In the genomic region with DNA sequence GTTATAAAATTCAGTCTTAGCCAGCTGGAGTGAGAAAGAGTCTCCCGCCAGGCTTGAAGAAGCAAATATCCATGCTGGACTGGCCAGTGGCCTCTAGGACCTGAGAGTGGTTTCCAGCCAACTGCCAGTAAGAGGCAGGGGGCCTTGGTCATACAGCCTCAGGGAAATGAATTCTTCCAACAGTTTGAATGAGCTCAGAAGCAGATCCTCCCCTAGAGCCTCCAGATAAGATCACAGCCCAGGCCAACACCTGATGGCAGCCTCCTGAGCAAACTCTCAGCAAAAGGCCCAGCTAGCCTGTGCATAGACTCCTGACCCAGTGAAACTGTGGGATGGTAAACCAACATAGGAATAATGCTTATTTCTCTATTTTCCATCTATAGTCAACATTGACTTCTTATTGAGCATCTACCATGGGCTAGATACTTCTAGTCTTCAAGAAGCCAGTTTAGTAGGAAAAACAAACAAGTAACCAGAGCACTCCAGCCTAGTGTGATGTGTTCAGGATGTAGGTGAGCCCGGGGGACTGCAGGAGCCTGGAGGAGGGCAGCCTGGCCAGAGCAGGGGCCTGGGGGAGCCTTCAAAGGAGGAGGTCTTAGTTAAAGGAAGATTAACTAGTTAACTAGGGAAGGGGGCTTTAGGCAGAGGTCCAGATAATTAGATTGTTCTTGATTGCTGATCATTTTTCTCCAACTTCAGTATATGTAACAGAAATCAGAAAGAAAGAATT, we compare ENCODE assay signal across 22 cellular contexts.
A peak's percentile ranks its signal among the peaks of the same experiment; 100 is the strongest.
DNase-seq lines count a peak whose midpoint lies in the region; ATAC-seq and TF ChIP-seq lines count a peak whose summit lies in the region.
"Had no signal": no experiment of that assay in that cellular context is flagged by ENCODE, and none has a peak within 500 bp of the region (broad histone marks: within the 10 kb centered on the region; RNA-seq: fewer than 3 reads in every experiment).

No MANE protein-coding gene starts in this region.

- peaks cover 9 to 27% of the 10 kb centered on the region in 2 donors for H3K36me3 Mint-ChIP-seq in activated T-cell treated with anti-CD3 and anti-CD28 coated beads, Interleukin-2, amount 50 U/mL, for 72 hours (ENCODE audit: insufficient read depth in 2 of 2)
- peaks cover 6% of the 10 kb centered on the region for H3K36me3 Mint-ChIP-seq in stimulated activated memory B cell treated with anti-CD40 and anti-IgM and Interleukin-4, amounts not matched to agents 10 μg/mL and 1 μg/mL and 100 μg/mL, for 72 hours
- H3K36me3 Mint-ChIP-seq: type B pancreatic cell had no signal

- peak overlapping the region; percentile 35 for H3K27ac ChIP-seq in effector memory CD4-positive, alpha-beta T cell (ENCODE audit: insufficient read depth, low read length, poor library complexity, severe bottlenecking)
- H3K27ac ChIP-seq in tibial nerve = no peak overlapping the region
- H3K27ac ChIP-seq: psoas muscle had no signal

- no peaks in the 10 kb centered on the region for H3K36me3 ChIP-seq in effector memory CD4-positive, alpha-beta T cell (ENCODE audit: control insufficient read depth, insufficient read depth, low read length)
- no peaks in the 10 kb centered on the region for H3K36me3 ChIP-seq in tibial nerve

- H3K9me3 Mint-ChIP-seq in activated T-cell treated with anti-CD3 and anti-CD28 coated beads, Interleukin-2, amount 50 U/mL, for 72 hours = peaks cover 11 to 17% of the 10 kb centered on the region in 2 donors
- H3K9me3 Mint-ChIP-seq in stimulated activated memory B cell treated with anti-CD40 and anti-IgM and Interleukin-4, amounts not matched to agents 10 μg/mL and 1 μg/mL and 100 μg/mL, for 72 hours = peaks cover 4% of the 10 kb centered on the region

- peaks cover 41% of the 10 kb centered on the region for H3K4me1 Mint-ChIP-seq in activated T-cell treated with anti-CD3 and anti-CD28 coated beads, Interleukin-2, amount 50 U/mL, for 72 hours (ENCODE audit: low read depth)
- peaks cover 35% of the 10 kb centered on the region for H3K4me1 Mint-ChIP-seq in stimulated activated memory B cell treated with anti-CD40 and anti-IgM and Interleukin-4, amounts not matched to agents 10 μg/mL and 1 μg/mL and 100 μg/mL, for 72 hours

- no peaks in the 10 kb centered on the region for H3K27me3 ChIP-seq in effector memory CD4-positive, alpha-beta T cell (replicated peaks; ENCODE audit: control insufficient read depth, insufficient read depth, low read length, poor library complexity, severe bottlenecking)
- H3K27me3 ChIP-seq in tibial nerve = no peaks in the 10 kb centered on the region

- no peak for DNase-seq in activated T-cell treated with anti-CD3 and anti-CD28 coated beads, Interleukin-2, amount 50 U/mL, for 72 hours
- no peak for DNase-seq in activated T-cell treated with anti-CD3 and anti-CD28 coated beads, Interleukin-2, amount 50 U/mL, for 1 hour
- DNase-seq in RPMI7951 (ENCODE audit: low read depth) (peak; percentile 9), tibial nerve (ENCODE audit: low spot score in 2 of 2) (no peak), NCI-H2107 (lab: John Stamatoyannopoulos, UW) (no peak), NCI-H446 treated with DMSO at 0.1 percent for 48 hours (lab: John Stamatoyannopoulos, UW) (no peak)
- no peak for DNase-seq in effector memory CD4-positive, alpha-beta T cell
- DNase-seq: activated gamma-delta T cell, foreskin fibroblast, H9, hippocampal formation, kidney, mammary epithelial cell, NCI-H2029, NCI-H510A treated with DMSO at 0.1 percent for 48 hours, psoas muscle, SIG-M5 had no signal

- H3K9me3 ChIP-seq in effector memory CD4-positive, alpha-beta T cell (ENCODE audit: control insufficient read depth, low read length) = no peaks in the 10 kb centered on the region
- H3K9me3 ChIP-seq in tibial nerve = peaks cover 0 to 8% (median 0%) of the 10 kb centered on the region in 4 donors
- H3K9me3 ChIP-seq: psoas muscle had no signal

- no peak for TF ChIP-seq EP300 in tibial nerve (IDR thresholded peaks at IDR 0.05)

- no peak for TF ChIP-seq CTCF in tibial nerve (IDR thresholded peaks at IDR 0.05)

- peaks cover 32% of the 10 kb centered on the region for H3K4me1 ChIP-seq in effector memory CD4-positive, alpha-beta T cell (ENCODE audit: control insufficient read depth, insufficient read depth, low read length, poor library complexity, severe bottlenecking)
- H3K4me1 ChIP-seq in tibial nerve = peaks cover 0 to 20% (median 6%) of the 10 kb centered on the region in 4 donors
- H3K4me1 ChIP-seq: psoas muscle had no signal

- no peak for ATAC-seq in activated T-cell treated with anti-CD3 and anti-CD28 coated beads, Interleukin-2, amount 50 U/mL, for 72 hours (replicated peaks in 1 of 2)
- ATAC-seq in stimulated activated memory B cell treated with anti-CD40 and anti-IgM and Interleukin-4, amounts not matched to agents 10 μg/mL and 1 μg/mL and 100 μg/mL, for 72 hours = no peak
- ATAC-seq: psoas muscle, WTC11 had no signal

- no peak for TF ChIP-seq POLR2A in tibial nerve (IDR thresholded peaks at IDR 0.05)

- H3K27ac Mint-ChIP-seq in activated T-cell treated with anti-CD3 and anti-CD28 coated beads, Interleukin-2, amount 50 U/mL, for 72 hours = no peak overlapping the region
- H3K27ac Mint-ChIP-seq in stimulated activated memory B cell treated with anti-CD40 and anti-IgM and Interleukin-4, amounts not matched to agents 10 μg/mL and 1 μg/mL and 100 μg/mL, for 72 hours = peak overlapping the region; percentile 82
- H3K27ac Mint-ChIP-seq: H9; T-helper 2 cell treated with Interferon-gamma antibody and Interleukin-4, amounts not matched to agents 5 μg/mL and 100 μg/mL, for 36 hours; type B pancreatic cell; WTC11 had no signal

- H3K4me3 Mint-ChIP-seq in activated T-cell treated with anti-CD3 and anti-CD28 coated beads, Interleukin-2, amount 50 U/mL, for 72 hours = peak overlapping the region; percentile 40 to 44
- no peak overlapping the region for H3K4me3 Mint-ChIP-seq in stimulated activated memory B cell treated with anti-CD40 and anti-IgM and Interleukin-4, amounts not matched to agents 10 μg/mL and 1 μg/mL and 100 μg/mL, for 72 hours
- H3K4me3 Mint-ChIP-seq: H9; neural crest cell; T-helper 2 cell treated with Interferon-gamma antibody and Interleukin-4, amounts not matched to agents 5 μg/mL and 100 μg/mL, for 36 hours; type B pancreatic cell; WTC11 had no signal

- peaks cover 9% of the 10 kb centered on the region for H3K27me3 Mint-ChIP-seq in activated T-cell treated with anti-CD3 and anti-CD28 coated beads, Interleukin-2, amount 50 U/mL, for 72 hours (ENCODE audit: low read depth)
- H3K27me3 Mint-ChIP-seq in stimulated activated memory B cell treated with anti-CD40 and anti-IgM and Interleukin-4, amounts not matched to agents 10 μg/mL and 1 μg/mL and 100 μg/mL, for 72 hours = no peaks in the 10 kb centered on the region

- WGBS in tibial nerve, 2 donors = 65 to 75% methylated on average over 2 of the region's 2 CpGs

- no peak overlapping the region for H3K4me3 ChIP-seq in effector memory CD4-positive, alpha-beta T cell (ENCODE audit: insufficient read depth, low read depth, low read length, poor library complexity, severe bottlenecking)
- no peak overlapping the region for H3K4me3 ChIP-seq in tibial nerve
- H3K4me3 ChIP-seq: psoas muscle had no signal
